In the genomic region with DNA sequence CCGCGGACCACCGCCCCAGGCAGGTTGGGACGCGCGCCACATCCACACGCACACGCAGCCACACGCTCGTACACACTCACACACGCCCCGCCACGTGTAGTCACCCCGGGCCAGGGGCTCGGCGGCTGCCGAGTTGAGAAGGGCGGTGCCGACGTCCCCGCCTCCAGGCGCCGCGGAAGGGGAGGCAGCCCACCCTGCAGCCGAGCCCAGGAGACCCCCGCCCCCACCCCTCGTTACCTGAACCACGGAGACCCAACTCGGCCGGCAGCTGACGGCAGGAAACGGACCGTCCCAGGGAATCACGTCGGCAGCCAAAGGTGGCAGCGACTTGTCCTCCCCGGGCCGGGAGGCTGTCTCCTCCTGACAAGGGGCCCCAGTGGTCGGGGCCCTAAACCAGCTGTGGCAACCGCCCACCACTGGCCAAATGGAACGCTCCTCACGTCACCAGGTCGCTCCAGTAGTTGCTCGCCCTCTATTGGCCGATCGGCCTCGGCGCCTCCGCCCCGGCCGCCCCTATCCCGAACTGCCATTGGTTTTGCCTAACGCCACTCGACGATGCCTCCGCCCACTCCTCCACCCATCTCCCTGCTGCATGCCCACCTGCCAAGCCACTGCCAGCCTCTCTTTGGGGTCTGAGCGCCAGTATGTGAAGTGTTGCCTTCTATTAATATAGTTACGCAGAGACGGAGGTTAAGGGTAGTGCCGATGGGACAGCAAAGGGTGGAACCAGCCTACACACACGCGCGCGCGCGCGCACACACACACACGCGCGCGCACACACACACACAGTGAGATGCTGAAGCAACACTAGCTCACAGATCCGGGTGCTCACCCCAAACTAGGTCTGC, we compare ENCODE assay signal across 1 cellular context.
A peak's percentile ranks its signal among the peaks of the same experiment; 100 is the strongest.
TF ChIP-seq lines count a peak whose summit lies in the region.

Gene ZDHHC9 (minus strand): TSS at position 428 of the 848 bp plus-strand sequence. CDS start 1,941 bp downstream, outside the sequence.

TF ChIP-seq in HEK293, 187 proteins besides CTCF, POLR2A, EP300 and RAD21 (continued from another document and continues in another):
- TF ChIP-seq ZNF639 (tag by site-specific recombination; IDR thresholded peaks at IDR 0.05), result no peak
- TF ChIP-seq ZNF785 (tag by site-specific recombination; IDR thresholded peaks at IDR 0.05), result no peak
- TF ChIP-seq ZNF132 (tag by site-specific recombination; IDR thresholded peaks at IDR 0.05; ENCODE audit: borderline replicate concordance), result no peak
- TF ChIP-seq ZNF155 (tag by site-specific recombination; IDR thresholded peaks at IDR 0.05), result no peak
- no peak for TF ChIP-seq ZNF23 (tag by site-specific recombination; IDR thresholded peaks at IDR 0.05; ENCODE audit: borderline replicate concordance)
- no peak for TF ChIP-seq ZNF16 (tag by site-specific recombination; IDR thresholded peaks at IDR 0.05; ENCODE audit: low read depth)
- TF ChIP-seq SP3 (tag by site-specific recombination; IDR thresholded peaks at IDR 0.05), result peak; percentile 84
- TF ChIP-seq ZNF114 (tag by site-specific recombination; IDR thresholded peaks at IDR 0.05), result no peak
- peak; percentile 93 for TF ChIP-seq KLF9 (tag by site-specific recombination; IDR thresholded peaks at IDR 0.05; ENCODE audit: low read depth)
- peak; percentile 73; the same call in 1 of the 2 replicates for TF ChIP-seq ZXDB (tag by site-specific recombination; IDR thresholded peaks at IDR 0.05)
- TF ChIP-seq, protein P1, sequence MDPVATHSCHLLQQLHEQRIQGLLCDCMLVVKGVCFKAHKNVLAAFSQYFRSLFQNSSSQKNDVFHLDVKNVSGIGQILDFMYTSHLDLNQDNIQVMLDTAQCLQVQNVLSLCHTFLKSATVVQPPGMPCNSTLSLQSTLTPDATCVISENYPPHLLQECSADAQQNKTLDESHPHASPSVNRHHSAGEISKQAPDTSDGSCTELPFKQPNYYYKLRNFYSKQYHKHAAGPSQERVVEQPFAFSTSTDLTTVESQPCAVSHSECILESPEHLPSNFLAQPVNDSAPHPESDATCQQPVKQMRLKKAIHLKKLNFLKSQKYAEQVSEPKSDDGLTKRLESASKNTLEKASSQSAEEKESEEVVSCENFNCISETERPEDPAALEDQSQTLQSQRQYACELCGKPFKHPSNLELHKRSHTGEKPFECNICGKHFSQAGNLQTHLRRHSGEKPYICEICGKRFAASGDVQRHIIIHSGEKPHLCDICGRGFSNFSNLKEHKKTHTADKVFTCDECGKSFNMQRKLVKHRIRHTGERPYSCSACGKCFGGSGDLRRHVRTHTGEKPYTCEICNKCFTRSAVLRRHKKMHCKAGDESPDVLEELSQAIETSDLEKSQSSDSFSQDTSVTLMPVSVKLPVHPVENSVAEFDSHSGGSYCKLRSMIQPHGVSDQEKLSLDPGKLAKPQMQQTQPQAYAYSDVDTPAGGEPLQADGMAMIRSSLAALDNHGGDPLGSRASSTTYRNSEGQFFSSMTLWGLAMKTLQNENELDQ (tag by site-specific recombination; IDR thresholded peaks at IDR 0.05; ENCODE audit: low read depth), result no peak
- peak; percentile 90 for TF ChIP-seq PATZ1 (tag by site-specific recombination; IDR thresholded peaks at IDR 0.05)
- peak; percentile 88 for TF ChIP-seq ZNF335 (tag by site-specific recombination; conservative IDR thresholded peaks at IDR 0.05)
- TF ChIP-seq, protein P2, sequence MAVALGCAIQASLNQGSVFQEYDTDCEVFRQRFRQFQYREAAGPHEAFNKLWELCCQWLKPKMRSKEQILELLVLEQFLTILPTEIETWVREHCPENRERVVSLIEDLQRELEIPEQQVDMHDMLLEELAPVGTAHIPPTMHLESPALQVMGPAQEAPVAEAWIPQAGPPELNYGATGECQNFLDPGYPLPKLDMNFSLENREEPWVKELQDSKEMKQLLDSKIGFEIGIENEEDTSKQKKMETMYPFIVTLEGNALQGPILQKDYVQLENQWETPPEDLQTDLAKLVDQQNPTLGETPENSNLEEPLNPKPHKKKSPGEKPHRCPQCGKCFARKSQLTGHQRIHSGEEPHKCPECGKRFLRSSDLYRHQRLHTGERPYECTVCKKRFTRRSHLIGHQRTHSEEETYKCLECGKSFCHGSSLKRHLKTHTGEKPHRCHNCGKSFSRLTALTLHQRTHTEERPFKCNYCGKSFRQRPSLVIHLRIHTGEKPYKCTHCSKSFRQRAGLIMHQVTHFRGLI (tag by site-specific recombination; IDR thresholded peaks at IDR 0.05), result no peak
- no peak for TF ChIP-seq PRDM1 (tag by site-specific recombination; IDR thresholded peaks at IDR 0.05)
- TF ChIP-seq ZNF843 (tag by site-specific recombination; IDR thresholded peaks at IDR 0.05), result no peak
- peak; percentile 29; the same call in 1 of the 2 replicates for TF ChIP-seq ZBTB8A (tag by site-specific recombination; IDR thresholded peaks at IDR 0.05)
- no peak for TF ChIP-seq BCL11A (tag by site-specific recombination; IDR thresholded peaks at IDR 0.05; ENCODE audit: low read depth)
- TF ChIP-seq ZNF664 (tag by site-specific recombination; IDR thresholded peaks at IDR 0.05), result no peak
- no peak for TF ChIP-seq ZFP41 (tag by site-specific recombination; IDR thresholded peaks at IDR 0.05; ENCODE audit: borderline replicate concordance)
- TF ChIP-seq GLIS2 (tag by site-specific recombination; IDR thresholded peaks at IDR 0.05), result peak; percentile 85
- no peak for TF ChIP-seq RBAK (tag by site-specific recombination; IDR thresholded peaks at IDR 0.05)
- no peak for TF ChIP-seq ELK4 (IDR thresholded peaks at IDR 0.05; ENCODE audit: borderline replicate concordance, low read depth, low read length)
- no peak for TF ChIP-seq ZSCAN23 (tag by site-specific recombination; IDR thresholded peaks at IDR 0.05)
- peak; percentile 91 for TF ChIP-seq ZBTB20 (tag by site-specific recombination; IDR thresholded peaks at IDR 0.05)
- no peak for TF ChIP-seq ZNF24 (tag by site-specific recombination; IDR thresholded peaks at IDR 0.05)
- peak; percentile 36; the same call in 1 of the 2 replicates for TF ChIP-seq ZFP37 (tag by site-specific recombination; IDR thresholded peaks at IDR 0.05)
- TF ChIP-seq ZNF777 (tag by site-specific recombination; IDR thresholded peaks at IDR 0.05; ENCODE audit: borderline replicate concordance), result peak; percentile 35; the same call in 1 of the 2 replicates
- TF ChIP-seq ZNF221 (tag by site-specific recombination; IDR thresholded peaks at IDR 0.05; ENCODE audit: borderline replicate concordance), result no peak
- no peak for TF ChIP-seq ZNF792 (tag by site-specific recombination; IDR thresholded peaks at IDR 0.05)
- no peak for TF ChIP-seq ZNF274 (IDR thresholded peaks at IDR 0.05; ENCODE audit: low read length)
- TF ChIP-seq ZNF274 (tag by site-specific recombination; IDR thresholded peaks at IDR 0.05; ENCODE audit: borderline replicate concordance), result no peak
- TF ChIP-seq ZNF600 (tag by site-specific recombination; IDR thresholded peaks at IDR 0.05), result no peak
- TF ChIP-seq GLIS1 (tag by site-specific recombination; IDR thresholded peaks at IDR 0.05), result peak; percentile 65; the same call in 1 of the 2 replicates
- TF ChIP-seq ZNF18 (tag by site-specific recombination; IDR thresholded peaks at IDR 0.05), result no peak
- peak; percentile 53; the same call in 1 of the 2 replicates for TF ChIP-seq KLF7 (tag by site-specific recombination; IDR thresholded peaks at IDR 0.05; ENCODE audit: borderline replicate concordance)
- TF ChIP-seq ZNF624 (tag by site-specific recombination; IDR thresholded peaks at IDR 0.05), result no peak
- no peak for TF ChIP-seq ZNF513 (tag by site-specific recombination; IDR thresholded peaks at IDR 0.05)
- TF ChIP-seq ZNF366 (tag by site-specific recombination; conservative IDR thresholded peaks at IDR 0.05), result 0 out of 2 replicates have a peak, but pooled peaks have one; percentile 42
- TF ChIP-seq MZF1 (tag by site-specific recombination; IDR thresholded peaks at IDR 0.05; ENCODE audit: borderline replicate concordance), result no peak
- TF ChIP-seq ZNF548 (tag by site-specific recombination; IDR thresholded peaks at IDR 0.05), result no peak
- no peak for TF ChIP-seq MYNN (tag by site-specific recombination; IDR thresholded peaks at IDR 0.05; ENCODE audit: borderline replicate concordance)
- TF ChIP-seq, protein P3, sequence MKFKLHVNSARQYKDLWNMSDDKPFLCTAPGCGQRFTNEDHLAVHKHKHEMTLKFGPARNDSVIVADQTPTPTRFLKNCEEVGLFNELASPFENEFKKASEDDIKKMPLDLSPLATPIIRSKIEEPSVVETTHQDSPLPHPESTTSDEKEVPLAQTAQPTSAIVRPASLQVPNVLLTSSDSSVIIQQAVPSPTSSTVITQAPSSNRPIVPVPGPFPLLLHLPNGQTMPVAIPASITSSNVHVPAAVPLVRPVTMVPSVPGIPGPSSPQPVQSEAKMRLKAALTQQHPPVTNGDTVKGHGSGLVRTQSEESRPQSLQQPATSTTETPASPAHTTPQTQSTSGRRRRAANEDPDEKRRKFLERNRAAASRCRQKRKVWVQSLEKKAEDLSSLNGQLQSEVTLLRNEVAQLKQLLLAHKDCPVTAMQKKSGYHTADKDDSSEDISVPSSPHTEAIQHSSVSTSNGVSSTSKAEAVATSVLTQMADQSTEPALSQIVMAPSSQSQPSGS (tag by site-specific recombination; IDR thresholded peaks at IDR 0.05; ENCODE audit: low read depth), result no peak
- no peak for TF ChIP-seq ZNF596 (tag by site-specific recombination; IDR thresholded peaks at IDR 0.05)
- no peak for TF ChIP-seq ZNF514 (tag by site-specific recombination; IDR thresholded peaks at IDR 0.05)
- 0 out of 2 replicates have a peak, but pooled peaks have one; percentile 11 for TF ChIP-seq ZBTB7A (tag by site-specific recombination; IDR thresholded peaks at IDR 0.05; ENCODE audit: low read depth)
- no peak for TF ChIP-seq ZNF157 (tag by site-specific recombination; IDR thresholded peaks at IDR 0.05)
- no peak for TF ChIP-seq ZNF354C (tag by site-specific recombination; IDR thresholded peaks at IDR 0.05; ENCODE audit: borderline replicate concordance, low read depth)
- no peak for TF ChIP-seq ZNF571 (tag by site-specific recombination; IDR thresholded peaks at IDR 0.05)
- TF ChIP-seq ZNF48 (tag by site-specific recombination; IDR thresholded peaks at IDR 0.05), result no peak
- peak; percentile 44; the same call in 1 of the 2 replicates for TF ChIP-seq ZFP69B (tag by site-specific recombination; IDR thresholded peaks at IDR 0.05)
- TF ChIP-seq ZNF658 (tag by site-specific recombination; IDR thresholded peaks at IDR 0.05), result no peak
- no peak for TF ChIP-seq ZNF350 (tag by site-specific recombination; IDR thresholded peaks at IDR 0.05)
- no peak for TF ChIP-seq ZNF626 (tag by site-specific recombination; IDR thresholded peaks at IDR 0.05)
